In the genomic region with DNA sequence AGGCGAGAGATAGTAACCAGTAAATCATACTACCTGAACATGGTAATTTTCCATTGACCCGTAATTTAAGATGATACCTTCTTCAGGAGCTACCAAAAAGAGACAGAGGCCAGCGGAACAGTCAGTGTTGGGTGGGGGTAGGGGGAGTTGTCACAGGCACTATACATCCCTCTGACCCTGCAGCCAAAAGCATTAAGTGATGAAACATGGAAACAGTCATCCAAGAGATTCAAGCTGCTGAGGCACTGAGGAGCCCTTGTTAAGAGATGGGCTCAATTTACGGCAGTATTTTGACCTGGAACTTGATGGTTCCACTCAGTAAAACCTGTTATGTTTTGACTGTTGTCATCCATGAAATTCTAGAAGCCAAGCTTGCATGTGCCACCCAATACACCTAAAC, we compare ENCODE assay signal across 17 cellular contexts. TPM values are rescaled to one million over a fixed set of nuclear protein-coding genes. Genes with fewer than 3 reads are reported as not detected.
A peak's percentile ranks its signal among the peaks of the same experiment; 100 is the strongest.
DNase-seq lines count a peak whose midpoint lies in the region; ATAC-seq and TF ChIP-seq lines count a peak whose summit lies in the region.
"Had no signal": no experiment of that assay in that cellular context is flagged by ENCODE, and none has a peak within 500 bp of the region (broad histone marks: within the 10 kb centered on the region; RNA-seq: fewer than 3 reads in every experiment).

No MANE protein-coding gene starts in this region.

- H3K27ac Mint-ChIP-seq in WTC11 (peak overlapping the region; percentile 12; the same call in 1 of the 2 replicates), nephron progenitor cell (peak overlapping the region; percentile 4)
- H3K27ac Mint-ChIP-seq: CD8-positive, alpha-beta memory T cell had no signal

- no peaks in the 10 kb centered on the region for H3K9me3 Mint-ChIP-seq in WTC11
- H3K9me3 Mint-ChIP-seq in nephron progenitor cell = no peaks in the 10 kb centered on the region
- H3K9me3 Mint-ChIP-seq: CD8-positive, alpha-beta memory T cell had no signal

- ATAC-seq in WTC11 (peak; percentile 21; the same call in 1 of the 2 replicates), GM19467 (IDR thresholded peaks at IDR 0.05; ENCODE audit: unreplicated experiment) (no peak), omental fat pad (ENCODE audit: low FRiP score) (no peak)

- peak; percentile 14 for DNase-seq in NCI-H2196 (lab: John Stamatoyannopoulos, UW; ENCODE audit: unreplicated experiment)
- DNase-seq in NCI-H2196 treated with DMSO at 0.1 percent for 48 hours (lab: John Stamatoyannopoulos, UW; ENCODE audit: unreplicated experiment) = no peak
- no peak for DNase-seq in WTC11 (ENCODE audit: low spot score)
- no peak for DNase-seq in nephron progenitor cell
- DNase-seq in COLO668 (lab: John Stamatoyannopoulos, UW; ENCODE audit: unreplicated experiment) = no peak
- DNase-seq in omental fat pad (ENCODE audit: low spot score) = no peak
- DNase-seq: 8988T; AML-193; Calu3; CD8-positive, alpha-beta memory T cell; DMS 273 treated with DMSO at 0.1 percent for 48 hours; DMS79 treated with DMSO at 0.1 percent for 48 hours; EL; H7; IMR-90; KG1 had no signal

- POLR2A ChIA-PET in WTC11 (lab: Charles Lee) = no interaction called here

- TF ChIP-seq CTCF in WTC11 (IDR thresholded peaks at IDR 0.05) (no peak), nephron progenitor cell (IDR thresholded peaks at IDR 0.05) (no peak), omental fat pad (IDR thresholded peaks at IDR 0.05) (no peak)

- H3K27me3 Mint-ChIP-seq in WTC11 (ENCODE audit: low read depth) (no peaks in the 10 kb centered on the region), nephron progenitor cell (ENCODE audit: low read depth, poor library complexity) (peaks cover 4% of the 10 kb centered on the region)
- H3K27me3 Mint-ChIP-seq: CD8-positive, alpha-beta memory T cell had no signal

- no peaks in the 10 kb centered on the region; the same call in 1 of the 2 replicates for H3K36me3 Mint-ChIP-seq in WTC11
- no peaks in the 10 kb centered on the region for H3K36me3 Mint-ChIP-seq in nephron progenitor cell (ENCODE audit: low read depth)
- H3K36me3 Mint-ChIP-seq: CD8-positive, alpha-beta memory T cell had no signal

- CTCF ChIA-PET in WTC11 (lab: Charles Lee) = interaction anchor here (1.0 to 1.3 kb wide), 2 partner anchors 19 to 87 kb away, joined by 3 to 7 read pairs; no protein-coding TSS in a partner anchor

- H3K4me3 Mint-ChIP-seq in WTC11 (no peak overlapping the region), nephron progenitor cell (no peak overlapping the region)
- H3K4me3 Mint-ChIP-seq: CD8-positive, alpha-beta memory T cell had no signal

- peaks cover 61% of the 10 kb centered on the region for H3K4me1 Mint-ChIP-seq in WTC11
- H3K4me1 Mint-ChIP-seq in nephron progenitor cell = peaks cover 90% of the 10 kb centered on the region

TF ChIP-seq in WTC11, 78 proteins besides CTCF, POLR2A, EP300 and RAD21:
- TF ChIP-seq, protein P1, sequence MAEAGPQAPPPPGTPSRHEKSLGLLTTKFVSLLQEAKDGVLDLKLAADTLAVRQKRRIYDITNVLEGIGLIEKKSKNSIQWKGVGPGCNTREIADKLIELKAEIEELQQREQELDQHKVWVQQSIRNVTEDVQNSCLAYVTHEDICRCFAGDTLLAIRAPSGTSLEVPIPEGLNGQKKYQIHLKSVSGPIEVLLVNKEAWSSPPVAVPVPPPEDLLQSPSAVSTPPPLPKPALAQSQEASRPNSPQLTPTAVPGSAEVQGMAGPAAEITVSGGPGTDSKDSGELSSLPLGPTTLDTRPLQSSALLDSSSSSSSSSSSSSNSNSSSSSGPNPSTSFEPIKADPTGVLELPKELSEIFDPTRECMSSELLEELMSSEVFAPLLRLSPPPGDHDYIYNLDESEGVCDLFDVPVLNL (CRISPR knock-in tag; IDR thresholded peaks at IDR 0.05; ENCODE audit: borderline replicate concordance, low read depth) = no peak
- TF ChIP-seq ZNF423 (CRISPR knock-in tag; IDR thresholded peaks at IDR 0.05) = no peak
- TF ChIP-seq MYBL2 (CRISPR knock-in tag; IDR thresholded peaks at IDR 0.05) = no peak
- no peak for TF ChIP-seq RORB (CRISPR knock-in tag; IDR thresholded peaks at IDR 0.05)
- TF ChIP-seq, protein P2, sequence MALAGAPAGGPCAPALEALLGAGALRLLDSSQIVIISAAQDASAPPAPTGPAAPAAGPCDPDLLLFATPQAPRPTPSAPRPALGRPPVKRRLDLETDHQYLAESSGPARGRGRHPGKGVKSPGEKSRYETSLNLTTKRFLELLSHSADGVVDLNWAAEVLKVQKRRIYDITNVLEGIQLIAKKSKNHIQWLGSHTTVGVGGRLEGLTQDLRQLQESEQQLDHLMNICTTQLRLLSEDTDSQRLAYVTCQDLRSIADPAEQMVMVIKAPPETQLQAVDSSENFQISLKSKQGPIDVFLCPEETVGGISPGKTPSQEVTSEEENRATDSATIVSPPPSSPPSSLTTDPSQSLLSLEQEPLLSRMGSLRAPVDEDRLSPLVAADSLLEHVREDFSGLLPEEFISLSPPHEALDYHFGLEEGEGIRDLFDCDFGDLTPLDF (CRISPR knock-in tag; IDR thresholded peaks at IDR 0.05) = no peak
- TF ChIP-seq RELA (CRISPR knock-in tag; IDR thresholded peaks at IDR 0.05; ENCODE audit: borderline replicate concordance) = no peak
- no peak for TF ChIP-seq CREB1 (CRISPR knock-in tag; IDR thresholded peaks at IDR 0.05)
- TF ChIP-seq, protein P3, sequence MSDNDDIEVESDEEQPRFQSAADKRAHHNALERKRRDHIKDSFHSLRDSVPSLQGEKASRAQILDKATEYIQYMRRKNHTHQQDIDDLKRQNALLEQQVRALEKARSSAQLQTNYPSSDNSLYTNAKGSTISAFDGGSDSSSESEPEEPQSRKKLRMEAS (CRISPR knock-in tag; IDR thresholded peaks at IDR 0.05) = no peak
- TF ChIP-seq ZNF416 (CRISPR knock-in tag; IDR thresholded peaks at IDR 0.05) = no peak
- TF ChIP-seq, protein P4, sequence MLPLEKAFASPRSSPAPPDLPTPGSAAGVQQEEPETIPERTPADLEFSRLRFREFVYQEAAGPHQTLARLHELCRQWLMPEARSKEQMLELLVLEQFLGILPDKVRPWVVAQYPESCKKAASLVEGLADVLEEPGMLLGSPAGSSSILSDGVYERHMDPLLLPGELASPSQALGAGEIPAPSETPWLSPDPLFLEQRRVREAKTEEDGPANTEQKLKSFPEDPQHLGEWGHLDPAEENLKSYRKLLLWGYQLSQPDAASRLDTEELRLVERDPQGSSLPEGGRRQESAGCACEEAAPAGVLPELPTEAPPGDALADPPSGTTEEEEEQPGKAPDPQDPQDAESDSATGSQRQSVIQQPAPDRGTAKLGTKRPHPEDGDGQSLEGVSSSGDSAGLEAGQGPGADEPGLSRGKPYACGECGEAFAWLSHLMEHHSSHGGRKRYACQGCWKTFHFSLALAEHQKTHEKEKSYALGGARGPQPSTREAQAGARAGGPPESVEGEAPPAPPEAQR (CRISPR knock-in tag; IDR thresholded peaks at IDR 0.05) = no peak
- no peak for TF ChIP-seq ZNF138 (CRISPR knock-in tag; conservative IDR thresholded peaks at IDR 0.05)
- TF ChIP-seq, protein P5, sequence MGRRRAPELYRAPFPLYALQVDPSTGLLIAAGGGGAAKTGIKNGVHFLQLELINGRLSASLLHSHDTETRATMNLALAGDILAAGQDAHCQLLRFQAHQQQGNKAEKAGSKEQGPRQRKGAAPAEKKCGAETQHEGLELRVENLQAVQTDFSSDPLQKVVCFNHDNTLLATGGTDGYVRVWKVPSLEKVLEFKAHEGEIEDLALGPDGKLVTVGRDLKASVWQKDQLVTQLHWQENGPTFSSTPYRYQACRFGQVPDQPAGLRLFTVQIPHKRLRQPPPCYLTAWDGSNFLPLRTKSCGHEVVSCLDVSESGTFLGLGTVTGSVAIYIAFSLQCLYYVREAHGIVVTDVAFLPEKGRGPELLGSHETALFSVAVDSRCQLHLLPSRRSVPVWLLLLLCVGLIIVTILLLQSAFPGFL (CRISPR knock-in tag; IDR thresholded peaks at IDR 0.05; ENCODE audit: borderline replicate concordance) = no peak

RNA-seq across cellular contexts. Expression of a gene that starts 53.3 kb away (rescaled TPM):
- total RNA-seq in WTC11 (2021) = 31.2 to 36.8 TPM (median 33.4 TPM) in 3 replicates
- total RNA-seq in omental fat pad = 10 to 100 TPM in 3 of 4 donors, 1 to 10 TPM in 1; 9.7 to 61.8 (median 31.6) TPM
- total RNA-seq: IMR-90 had no signal
